Comparison of ENCODE assay signal across 1 cellular context in genomic region chr4:54386270-54386669, GRCh38.
TF ChIP-seq lines count a peak whose summit lies in the region.

No MANE protein-coding gene starts in this region.

TF ChIP-seq in K562, 482 proteins besides CTCF, POLR2A, EP300 and RAD21 (continued from another document and continues in another):
- TF ChIP-seq PKNOX1 (IDR thresholded peaks at IDR 0.05) (peak; percentile 83), NCOR1 (IDR thresholded peaks at IDR 0.05) (peak; percentile 41), GTF3C2 (IDR thresholded peaks at IDR 0.05; ENCODE audit: borderline replicate concordance, extremely low read depth, insufficient read length) (no peak), TAL1 (IDR thresholded peaks at IDR 0.05) (peak; percentile 86), ZNF707 (CRISPR knock-in tag; conservative IDR thresholded peaks at IDR 0.05) (no peak), ARID2 (IDR thresholded peaks at IDR 0.05) (no peak), AFF1 (IDR thresholded peaks at IDR 0.05; ENCODE audit: low read depth in 1 of 2, partially characterized antibody in 2 of 2) (peak in 1 of 2 experiments; percentile 48), SIX5 (IDR thresholded peaks at IDR 0.05; ENCODE audit: borderline replicate concordance in 1 of 2, insufficient read depth in 1 of 2, low read depth in 1 of 2, low read length in 2 of 2) (no peak), FOXM1 (IDR thresholded peaks at IDR 0.05; ENCODE audit: low read depth) (peak; percentile 77; the same call in 1 of the 2 replicates), FOXM1 (CRISPR knock-in tag; IDR thresholded peaks at IDR 0.05; ENCODE audit: low read depth) (no peak), ELK1 (CRISPR knock-in tag; IDR thresholded peaks at IDR 0.05) (no peak), MITF (IDR thresholded peaks at IDR 0.05) (peak; percentile 47; the same call in 1 of the 2 replicates), CSDE1 (IDR thresholded peaks at IDR 0.05) (no peak), MECOM (CRISPR knock-in tag; IDR thresholded peaks at IDR 0.05) (peak; percentile 91), BHLHE40 (IDR thresholded peaks at IDR 0.05; ENCODE audit: low read length) (peak; percentile 46), BRF2 (IDR thresholded peaks at IDR 0.05; ENCODE audit: borderline replicate concordance, insufficient read depth, insufficient read length) (no peak), MAFG (tag; conservative IDR thresholded peaks at IDR 0.05) (peak; percentile 87), BRD4 (IDR thresholded peaks at IDR 0.05) (no peak), MAFK (IDR thresholded peaks at IDR 0.05; ENCODE audit: low read length) (0 out of 2 replicates have a peak, but pooled peaks have one; percentile 9), HDAC1 (IDR thresholded peaks at IDR 0.05) (no peak), KLF13 (tag; IDR thresholded peaks at IDR 0.05; ENCODE audit: borderline replicate concordance, low read depth) (no peak), GABPA (tag; conservative IDR thresholded peaks at IDR 0.05; ENCODE audit: low read depth) (peak; percentile 42; the same call in 1 of the 2 replicates), ZNF764 (CRISPR knock-in tag; IDR thresholded peaks at IDR 0.05; ENCODE audit: low read depth) (no peak), C11orf30 (IDR thresholded peaks at IDR 0.05; ENCODE audit: low read depth) (peak; percentile 55; the same call in 1 of the 2 replicates), ZNF175 (CRISPR knock-in tag; IDR thresholded peaks at IDR 0.05; ENCODE audit: low read depth) (peak; percentile 67; the same call in 1 of the 2 replicates), ZNF197 (CRISPR knock-in tag; IDR thresholded peaks at IDR 0.05; ENCODE audit: low read depth) (peak; percentile 72; the same call in 1 of the 2 replicates), ZNF431 (CRISPR knock-in tag; IDR thresholded peaks at IDR 0.05) (no peak), HIVEP1 (CRISPR knock-in tag; IDR thresholded peaks at IDR 0.05) (no peak; the same call in 1 of the 2 replicates), ATF4 (CRISPR knock-in tag; IDR thresholded peaks at IDR 0.05) (peak; percentile 86), NR4A1 (CRISPR knock-in tag; IDR thresholded peaks at IDR 0.05) (no peak), NR4A1 (tag; IDR thresholded peaks at IDR 0.05) (peak; percentile 48; the same call in 1 of the 2 replicates), MAZ (CRISPR knock-in tag; conservative IDR thresholded peaks at IDR 0.05 in 1 of 2, IDR thresholded peaks at IDR 0.05 in 1 of 2) (0 out of 4 replicates have a peak, but pooled peaks of 1 of the 2 experiments have one; percentile 4), KLF16 (IDR thresholded peaks at IDR 0.05) (peak; percentile 83), ZNF766 (CRISPR knock-in tag; conservative IDR thresholded peaks at IDR 0.05) (peak; percentile 89), MED1 (CRISPR knock-in tag; IDR thresholded peaks at IDR 0.05; ENCODE audit: borderline replicate concordance) (no peak), ZNF395 (CRISPR knock-in tag; IDR thresholded peaks at IDR 0.05) (peak; percentile 81), PBX2 (CRISPR knock-in tag; IDR thresholded peaks at IDR 0.05; ENCODE audit: low read depth) (no peak), PBX2 (tag; conservative IDR thresholded peaks at IDR 0.05; ENCODE audit: low read depth) (peak; percentile 95), ZNF23 (CRISPR knock-in tag; IDR thresholded peaks at IDR 0.05) (no peak), ATF7 (IDR thresholded peaks at IDR 0.05) (peak; percentile 58), MEIS2 (IDR thresholded peaks at IDR 0.05; ENCODE audit: partially characterized antibody) (peak; percentile 99), DPF2 (IDR thresholded peaks at IDR 0.05) (0 out of 2 replicates have a peak, but pooled peaks have one; percentile 25), KDM1A (IDR thresholded peaks at IDR 0.05) (peak in 1 of 2 experiments; percentile 54; a peak in 1 of 4 replicates), CCNT2 (IDR thresholded peaks at IDR 0.05; ENCODE audit: borderline replicate concordance, extremely low read depth, insufficient read length, low read depth, low read length) (peak; percentile 62), SMC3 (conservative IDR thresholded peaks at IDR 0.05; ENCODE audit: insufficient read depth, low read depth, low read length) (no peak), IRF1 (CRISPR knock-in tag; IDR thresholded peaks at IDR 0.05; ENCODE audit: borderline replicate concordance) (no peak), RNF2 (IDR thresholded peaks at IDR 0.05) (peak; percentile 25; the same call in 1 of the 2 replicates), ZNF696 (CRISPR knock-in tag; conservative IDR thresholded peaks at IDR 0.05) (no peak), U2AF1 (optimal IDR thresholded peaks at IDR 0.05; ENCODE audit: low read depth, low read length) (no peak), SMARCE1 (IDR thresholded peaks at IDR 0.05) (peak; percentile 78; the same call in 1 of the 2 replicates)
